Comparison of ENCODE assay signal across 19 cellular contexts in the genomic region with DNA sequence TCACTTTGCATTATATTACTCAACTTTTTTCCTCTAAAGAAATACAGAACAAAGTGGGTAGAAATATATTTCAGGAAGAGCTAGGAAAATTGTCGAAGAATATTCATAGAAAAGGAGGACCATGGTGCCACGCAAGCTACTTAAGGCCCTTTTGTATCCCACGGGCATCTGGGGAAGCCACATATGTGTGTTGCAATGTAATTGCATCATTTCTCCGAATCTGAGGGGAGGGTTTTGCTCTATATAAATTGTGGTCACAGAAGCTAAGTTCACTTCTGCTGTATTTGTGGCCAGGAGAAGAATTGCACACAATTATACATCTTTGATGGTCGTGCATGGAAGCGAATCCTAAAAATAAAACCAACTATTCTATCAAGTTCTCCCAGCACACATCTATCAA.
DNase-seq lines count a peak whose midpoint lies in the region; ATAC-seq and TF ChIP-seq lines count a peak whose summit lies in the region.
"Had no signal": no experiment of that assay in that cellular context is flagged by ENCODE, and none has a peak within 500 bp of the region (broad histone marks: within the 10 kb centered on the region; RNA-seq: fewer than 3 reads in every experiment).

No MANE protein-coding gene starts in this region.

- no peaks in the 10 kb centered on the region for H4K20me1 ChIP-seq in BLaER1 treated with 17β-estradiol and CSF1 and Interleukin-3, amounts not matched to agents 10 nM and 100 nM

- H3K9me3 ChIP-seq in BLaER1 treated with 17β-estradiol and CSF1 and Interleukin-3, amounts not matched to agents 10 nM and 100 nM (replicated peaks in 1 of 11), result peaks cover 0 to 4% (median 0%) of the 10 kb centered on the region in 11 experiments; a peak in 2 of 22 replicates
- no peaks in the 10 kb centered on the region for H3K9me3 ChIP-seq in upper lobe of right lung
- H3K9me3 ChIP-seq: heart right ventricle, psoas muscle had no signal

- H3K9ac ChIP-seq in BLaER1 treated with 17β-estradiol and CSF1 and Interleukin-3, amounts not matched to agents 10 nM and 100 nM, result no peak overlapping the region

- no peak overlapping the region for H3K27ac ChIP-seq in BLaER1 treated with 17β-estradiol and CSF1 and Interleukin-3, amounts not matched to agents 10 nM and 100 nM
- no peak overlapping the region for H3K27ac ChIP-seq in upper lobe of right lung
- H3K27ac ChIP-seq: psoas muscle had no signal

- H3K4me1 ChIP-seq in BLaER1 treated with 17β-estradiol and CSF1 and Interleukin-3, amounts not matched to agents 10 nM and 100 nM, result peaks cover 0 to 14% (median 8%) of the 10 kb centered on the region in 10 experiments; a peak in 9 of 20 replicates
- H3K4me1 ChIP-seq in upper lobe of right lung, result no peaks in the 10 kb centered on the region
- H3K4me1 ChIP-seq: heart right ventricle had no signal

- no peaks in the 10 kb centered on the region for H3K36me3 ChIP-seq in BLaER1 treated with 17β-estradiol and CSF1 and Interleukin-3, amounts not matched to agents 10 nM and 100 nM
- H3K36me3 ChIP-seq in upper lobe of right lung, result no peaks in the 10 kb centered on the region
- H3K36me3 ChIP-seq: heart right ventricle had no signal

- no peak for ATAC-seq in upper lobe of right lung
- ATAC-seq: stimulated activated memory B cell treated with anti-CD40 and anti-IgM and Interleukin-4, amounts not matched to agents 10 μg/mL and 1 μg/mL and 100 μg/mL, for 72 hours had no signal

- TF ChIP-seq CTCF in fibroblast of villous mesenchyme (IDR thresholded peaks at IDR 0.05; ENCODE audit: insufficient read depth, low read depth, low read length) (no peak), upper lobe of right lung (IDR thresholded peaks at IDR 0.05) (no peak)

- no peaks in the 10 kb centered on the region for H3K27me3 ChIP-seq in BLaER1 treated with 17β-estradiol and CSF1 and Interleukin-3, amounts not matched to agents 10 nM and 100 nM
- H3K27me3 ChIP-seq in upper lobe of right lung, result no peaks in the 10 kb centered on the region
- H3K27me3 ChIP-seq: heart right ventricle had no signal

- peak overlapping the region in 8 of 11 experiments; percentile 10 to 49 (median 28); a peak in 12 of 22 replicates for H3K4me2 ChIP-seq in BLaER1 treated with 17β-estradiol and CSF1 and Interleukin-3, amounts not matched to agents 10 nM and 100 nM

- intact Hi-C loops in upper lobe of right lung (cut with DNase I), result no loop called here

- DNase-seq in MV-4-11 (lab: John Stamatoyannopoulos, UW) (peak; percentile 95), SKM-1 (lab: John Stamatoyannopoulos, UW; ENCODE audit: unreplicated experiment) (peak; percentile 50), fibroblast of villous mesenchyme (ENCODE audit: low read depth) (peak; percentile 83), upper lobe of right lung (no peak), hypothalamus (lab: John Stamatoyannopoulos, UW) (no peak), COLO668 (lab: John Stamatoyannopoulos, UW; ENCODE audit: unreplicated experiment) (no peak), NCI-H2107 (lab: John Stamatoyannopoulos, UW) (no peak)
- DNase-seq: ACHN; activated CD4-positive, alpha-beta T cell treated with anti-CD3 and anti-CD28 coated beads, Interleukin-2, amount 10 ng/mL, durations not matched to agents 7 days and 5 days; activated naive CD4-positive, alpha-beta T cell treated with anti-CD3 and anti-CD28 coated beads, Interleukin-2, amount 10 ng/mL, durations not matched to agents 7 days and 5 days; activated T-cell treated with anti-CD3 and anti-CD28 coated beads for 4 hours; heart right ventricle; mesendoderm; NCI-H187; NCI-H524 treated with DMSO at 0.1 percent for 48 hours; psoas muscle; T-helper 9 cell had no signal

- H3K4me3 ChIP-seq in BLaER1 treated with 17β-estradiol and CSF1 and Interleukin-3, amounts not matched to agents 10 nM and 100 nM, result no peak overlapping the region
- H3K4me3 ChIP-seq in fibroblast of villous mesenchyme (ENCODE audit: low read depth, low read length) (no peak overlapping the region), upper lobe of right lung (no peak overlapping the region)
- H3K4me3 ChIP-seq: heart right ventricle, psoas muscle had no signal

Comparison
In these comparisons a context has a peak if more than half of its experiments do, and no peak if none do; other contexts are left out.
1. DNase-seq: peak in MV-4-11 (single experiment), SKM-1 (single experiment) and fibroblast of villous mesenchyme (single experiment); none in upper lobe of right lung (single experiment), hypothalamus (0 of 51), COLO668 (single experiment) and NCI-H2107 (single experiment).